Comparison of ENCODE assay signal across 15 cellular contexts in the genomic region with DNA sequence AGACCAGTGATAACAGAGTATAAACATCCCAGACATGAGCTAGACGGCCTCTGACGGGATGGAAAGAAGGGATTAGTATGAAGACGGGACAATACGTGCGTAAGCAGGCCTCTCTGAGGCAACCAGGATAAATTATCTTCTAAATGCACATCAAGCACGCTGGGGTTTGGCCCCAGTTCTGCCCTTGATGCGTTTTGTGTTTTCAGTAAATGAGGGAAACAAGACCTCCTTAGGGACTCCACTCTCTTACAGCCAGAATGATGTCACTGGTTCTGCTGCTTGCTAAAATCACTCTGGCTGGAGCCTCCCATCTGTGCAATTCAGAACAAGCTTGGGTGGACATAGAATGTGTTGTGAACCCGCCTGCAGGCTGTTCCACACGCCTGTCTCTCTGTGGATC.
DNase-seq lines count a peak whose midpoint lies in the region; ATAC-seq and TF ChIP-seq lines count a peak whose summit lies in the region.
"Had no signal": no experiment of that assay in that cellular context is flagged by ENCODE, and none has a peak within 500 bp of the region (broad histone marks: within the 10 kb centered on the region; RNA-seq: fewer than 3 reads in every experiment).

No MANE protein-coding gene starts in this region.

- no peaks in the 10 kb centered on the region for H3K9me3 Mint-ChIP-seq in nephron
- H3K9me3 Mint-ChIP-seq: central memory CD8-positive, alpha-beta T cell; natural killer cell treated with Interleukin-12 subunit alpha and Interleukin-12 subunit beta and Interleukin-15 and Interleukin-18, amount 100 ng/mL, for 72 hours had no signal

- no peaks in the 10 kb centered on the region for H3K9me3 ChIP-seq in upper lobe of right lung

- intact Hi-C loops in upper lobe of right lung (cut with DNase I), result no loop called here

- peak; percentile 41 for ATAC-seq in upper lobe of right lung
- ATAC-seq: A549; natural killer cell treated with Interleukin-12 subunit alpha and Interleukin-12 subunit beta and Interleukin-15 and Interleukin-18, amount 100 ng/mL, for 72 hours; Panc1 had no signal

- H3K27me3 Mint-ChIP-seq in nephron (ENCODE audit: low read depth), result no peaks in the 10 kb centered on the region

- peak; percentile 26 for DNase-seq in NCI-H82 (lab: John Stamatoyannopoulos, UW)
- no peak for DNase-seq in NCI-H82 treated with DMSO at 0.1 percent for 48 hours (lab: John Stamatoyannopoulos, UW; ENCODE audit: unreplicated experiment)
- peak; percentile 24 for DNase-seq in fibroblast of the conjunctiva (ENCODE audit: low read depth)
- DNase-seq in upper lobe of right lung, result no peak
- DNase-seq in activated naive CD4-positive, alpha-beta T cell (lab: John Stamatoyannopoulos, UW), result no peak
- no peak for DNase-seq in DMS153 treated with DMSO at 0.1 percent for 48 hours (lab: John Stamatoyannopoulos, UW; ENCODE audit: unreplicated experiment)
- no peak for DNase-seq in stimulated activated CD4-positive, alpha-beta T cell treated with anti-CD3 and anti-CD28 coated beads, Interleukin-15, amount 100 ng/mL, for 24 hours
- DNase-seq: NCI-H2081 treated with DMSO at 0.1 percent for 48 hours, small intestine had no signal

- TF ChIP-seq CTCF in nephron (IDR thresholded peaks at IDR 0.05; ENCODE audit: unreplicated experiment in 3 of 3) (no peak), upper lobe of right lung (IDR thresholded peaks at IDR 0.05) (no peak)

- H3K4me1 ChIP-seq in upper lobe of right lung, result no peaks in the 10 kb centered on the region
- H3K4me1 ChIP-seq: A549 had no signal

- H3K27ac Mint-ChIP-seq in nephron, result peak overlapping the region in 2 of 3 experiments; percentile 10 to 40
- H3K27ac Mint-ChIP-seq: natural killer cell treated with Interleukin-12 subunit alpha and Interleukin-12 subunit beta and Interleukin-15 and Interleukin-18, amount 100 ng/mL, for 72 hours had no signal

- no peak overlapping the region for H3K27ac ChIP-seq in upper lobe of right lung
- H3K27ac ChIP-seq: A549, epithelial cell of prostate had no signal

- peaks cover 27% of the 10 kb centered on the region for H3K4me1 Mint-ChIP-seq in nephron
- H3K4me1 Mint-ChIP-seq: central memory CD8-positive, alpha-beta T cell had no signal

- no peak overlapping the region for H3K4me3 ChIP-seq in upper lobe of right lung
- H3K4me3 ChIP-seq: A549 had no signal

- H3K36me3 ChIP-seq in upper lobe of right lung, result no peaks in the 10 kb centered on the region

- H3K4me3 Mint-ChIP-seq in nephron, result no peak overlapping the region
- H3K4me3 Mint-ChIP-seq: central memory CD8-positive, alpha-beta T cell; natural killer cell treated with Interleukin-12 subunit alpha and Interleukin-12 subunit beta and Interleukin-15 and Interleukin-18, amount 100 ng/mL, for 72 hours had no signal

- no peaks in the 10 kb centered on the region for H3K36me3 Mint-ChIP-seq in nephron (ENCODE audit: low read depth)
- H3K36me3 Mint-ChIP-seq: natural killer cell treated with Interleukin-12 subunit alpha and Interleukin-12 subunit beta and Interleukin-15 and Interleukin-18, amount 100 ng/mL, for 72 hours had no signal

- no peaks in the 10 kb centered on the region for H3K27me3 ChIP-seq in upper lobe of right lung

Comparison
In these comparisons a context has a peak if more than half of its experiments do, and no peak if none do; other contexts are left out.
1. DNase-seq: peak in NCI-H82 (single experiment) and fibroblast of the conjunctiva (single experiment); none in NCI-H82 treated with DMSO at 0.1 percent for 48 hours (single experiment), upper lobe of right lung (single experiment), activated naive CD4-positive, alpha-beta T cell (0 of 4), DMS153 treated with DMSO at 0.1 percent for 48 hours (single experiment) and stimulated activated CD4-positive, alpha-beta T cell treated with anti-CD3 and anti-CD28 coated beads, Interleukin-15, amount 100 ng/mL, for 24 hours (single experiment).